ENCODE assay signal across 9 cellular contexts in the genomic region with DNA sequence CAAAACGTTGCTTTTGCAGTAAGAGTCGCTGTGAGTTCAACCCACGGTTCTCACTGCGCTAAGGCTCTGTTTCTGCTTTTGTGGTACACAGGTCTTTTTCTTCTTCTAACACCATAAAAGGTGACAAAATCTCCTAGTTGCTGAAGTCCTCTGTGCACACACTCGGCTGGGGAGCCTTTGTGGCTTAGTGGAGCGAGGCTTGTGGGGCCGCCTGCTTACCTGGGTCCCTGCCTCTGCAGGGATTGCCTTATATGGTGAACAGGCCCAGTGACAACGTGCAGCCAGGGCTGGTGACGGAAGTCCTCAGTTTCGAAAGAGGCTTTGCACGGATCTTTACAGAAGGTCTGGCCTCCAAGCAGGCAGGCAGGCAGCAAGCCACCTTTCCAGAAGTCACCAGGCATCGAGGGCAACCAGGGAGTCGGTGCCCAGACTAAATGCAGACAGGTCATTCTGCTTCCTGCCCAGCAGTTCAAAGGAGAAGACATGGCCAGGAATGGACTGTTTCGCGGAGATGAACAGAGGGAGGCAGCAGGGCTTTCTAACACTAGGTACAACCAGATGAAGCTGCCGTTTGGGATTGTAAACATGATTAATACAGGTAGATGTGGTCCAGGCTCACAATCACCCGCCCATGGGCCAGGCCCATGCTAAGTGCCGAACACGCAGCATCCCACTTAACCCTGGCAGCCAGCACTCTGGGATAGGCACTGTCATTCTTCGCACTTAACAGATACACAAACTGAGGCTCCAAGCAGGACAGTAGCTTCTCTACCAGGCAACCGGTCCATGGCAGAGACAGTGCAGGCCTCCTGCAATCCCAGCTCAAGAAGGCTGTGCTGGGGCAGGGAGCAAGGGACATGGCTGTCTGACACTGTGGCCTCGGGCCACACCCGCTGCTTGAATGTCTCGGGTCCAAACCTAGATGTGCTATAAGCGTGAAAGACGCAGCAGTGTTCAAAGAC. TPM values are rescaled to one million over a fixed set of nuclear protein-coding genes. Genes with fewer than 3 reads are reported as not detected.
DNase-seq lines count a peak whose midpoint lies in the region; ATAC-seq, FAIRE-seq and TF ChIP-seq lines count a peak whose summit lies in the region.
"Had no signal": no experiment of that assay in that cellular context is flagged by ENCODE, and none has a peak within 500 bp of the region (broad histone marks: within the 10 kb centered on the region; RNA-seq: fewer than 3 reads in every experiment).

No MANE protein-coding gene starts in this region.

- H3K9me3 Mint-ChIP-seq in chondrocyte (ENCODE audit: low read depth): no peaks in the 10 kb centered on the region

- H3K27ac ChIP-seq in right atrium auricular region: no peak overlapping the region
- no peak overlapping the region for H3K27ac ChIP-seq in K562 (ENCODE audit: extremely low read depth, low read depth, low read length)
- H3K27ac ChIP-seq in foreskin keratinocyte: no peak overlapping the region

- H4K20me1 ChIP-seq in K562 (replicated peaks; ENCODE audit: control insufficient read depth, insufficient read depth, low read length): 0 out of 2 replicates have a peak, but pooled peaks cover 4% of the 10 kb centered on the region

- H3K4me1 Mint-ChIP-seq in chondrocyte (ENCODE audit: low read depth): peaks cover 25% of the 10 kb centered on the region

- 53% methylated on average over 25 of the region's 26 CpGs for WGBS in K562 (ENCODE audit: insufficient coverage, low coverage, missing lambda C conversion rate)

- TF ChIP-seq EP300 in K562 (IDR thresholded peaks at IDR 0.05; ENCODE audit: low read length): no peak

- H3K27me3 ChIP-seq in right atrium auricular region (no peaks in the 10 kb centered on the region), K562 (ENCODE audit: control insufficient read depth in 2 of 2, insufficient read depth in 2 of 2, low read length in 2 of 2) (peaks cover 0 to 8% of the 10 kb centered on the region in 2 experiments; a peak in 1 of 5 replicates), foreskin keratinocyte (no peaks in the 10 kb centered on the region)

- no peak overlapping the region for H3K27ac Mint-ChIP-seq in chondrocyte (ENCODE audit: unreplicated experiment)

- H3K4me1 ChIP-seq in right atrium auricular region: peaks cover 0 to 6% of the 10 kb centered on the region in 2 donors
- H3K4me1 ChIP-seq in K562 (replicated peaks in 1 of 2; ENCODE audit: control insufficient read depth in 2 of 2, insufficient read depth in 2 of 2, low read length in 2 of 2): peaks cover 7 to 11% of the 10 kb centered on the region in 2 experiments; a peak in 4 of 5 replicates
- peaks cover 6% of the 10 kb centered on the region for H3K4me1 ChIP-seq in foreskin keratinocyte

- DNase-seq in Right ventricle myocardium superior (peak; percentile 63), right atrium auricular region (ENCODE audit: low spot score) (no peak), T-helper 22 cell (ENCODE audit: low read depth) (peak; percentile 73), K562 (ENCODE audit: extremely low read depth in 1 of 4, low spot score in 3 of 4) (no peak), foreskin keratinocyte (no peak), chondrocyte (ENCODE audit: low spot score) (no peak)
- DNase-seq in stimulated activated CD4-positive, alpha-beta T cell treated with anti-CD3 and anti-CD28 coated beads, Interleukin-1b, Interleukin-23, amount 100 ng/mL, for 4 hours (ENCODE audit: low read depth in 2 of 2): peak; percentile 57 to 65

- intact Hi-C loops in Right ventricle myocardium superior (cut with DNase I): loop anchor here (10.0 kb wide), 1 partner anchor 210 kb away; no protein-coding TSS in a partner anchor
- intact Hi-C loops in K562 (cut with micrococcal nuclease): loop anchor here (5.0 kb wide), 1 partner anchor 37 kb away; no protein-coding TSS in a partner anchor

- H3K79me2 ChIP-seq in K562 (ENCODE audit: control insufficient read depth, insufficient read depth, low read length): no peaks in the 10 kb centered on the region

- H3K9me3 ChIP-seq in right atrium auricular region (no peaks in the 10 kb centered on the region), K562 (replicated peaks; ENCODE audit: control insufficient read depth, insufficient read depth, low read depth, low read length) (no peaks in the 10 kb centered on the region)

- POLR2A ChIA-PET in K562 (lab: Yijun Ruan, JAX): interaction anchor here (0.6 to 1.4 kb wide), 5 partner anchors 9 to 436 kb away, joined by 3 to 4 read pairs (median 3); no protein-coding TSS in a partner anchor

- H3K36me3 Mint-ChIP-seq in chondrocyte (ENCODE audit: low read depth): no peaks in the 10 kb centered on the region

- peak overlapping the region; percentile 44 for H2AFZ ChIP-seq in K562 (ENCODE audit: low read depth, low read length)

- no peak overlapping the region for H3K4me3 ChIP-seq in right atrium auricular region
- no peak overlapping the region for H3K4me3 ChIP-seq in K562

- H3K4me3 Mint-ChIP-seq in chondrocyte (ENCODE audit: unreplicated experiment): no peak overlapping the region

- in situ Hi-C loops in K562 (cut with MboI): loop anchor here (5.0 kb wide), 3 partner anchors 107 to 457 kb away; no protein-coding TSS in a partner anchor

- no peaks in the 10 kb centered on the region for H3K36me3 ChIP-seq in right atrium auricular region
- no peaks in the 10 kb centered on the region for H3K36me3 ChIP-seq in K562 (ENCODE audit: control insufficient read depth, insufficient read depth, low read length)

- no peak for TF ChIP-seq POLR2A in K562 (conservative IDR thresholded peaks at IDR 0.05)

- ATAC-seq in Right ventricle myocardium superior (ENCODE audit: poor library complexity) (no peak), HG03439 (IDR thresholded peaks at IDR 0.05; ENCODE audit: unreplicated experiment) (peak; percentile 87), K562 (no peak; the same call in 2 of the 3 replicates), foreskin keratinocyte (no peak)

- CTCF ChIA-PET in K562 (lab: Yijun Ruan, JAX; ENCODE audit: low intra/inter-chr PET ratio): interaction anchor here (1.1 to 7.9 kb wide), 2 partner anchors 105 to 107 kb away, joined by 4 to 120 read pairs; a partner anchor contains a TSS

- TF ChIP-seq CTCF in right atrium auricular region (IDR thresholded peaks at IDR 0.05) (no peak), K562 (IDR thresholded peaks at IDR 0.05 in 2 of 3, conservative IDR thresholded peaks at IDR 0.05 in 1 of 3; ENCODE audit: insufficient read depth in 2 of 3, low read depth in 1 of 3, low read length in 3 of 3) (no peak), foreskin keratinocyte (conservative IDR thresholded peaks at IDR 0.05) (no peak), chondrocyte (IDR thresholded peaks at IDR 0.05) (no peak)

- H3K4me2 ChIP-seq in K562 (ENCODE audit: insufficient read depth, low read length): no peak overlapping the region

- H3K27me3 Mint-ChIP-seq in chondrocyte (ENCODE audit: low read depth): peaks cover 4% of the 10 kb centered on the region

- BruUV-seq in K562 (replicated peaks; lab: Mats Ljungman, UMichigan): no TSS peak

- no peak for TF ChIP-seq RAD21 in K562 (CRISPR knock-in tag; conservative IDR thresholded peaks at IDR 0.05 in 1 of 2, IDR thresholded peaks at IDR 0.05 in 1 of 2)

- no peak for FAIRE-seq in K562 (lab: Jason Lieb, UNC)
- FAIRE-seq: colon had no signal

- peak overlapping the region in 1 of 2 experiments; percentile 43; a peak in 2 of 4 replicates for H3K9ac ChIP-seq in K562 (ENCODE audit: insufficient read depth in 1 of 2, low read depth in 2 of 2, low read length in 2 of 2)

- no peaks in the 10 kb centered on the region for H3K9me1 ChIP-seq in K562 (ENCODE audit: control insufficient read depth, insufficient read depth, low read length)

TF ChIP-seq in K562, 482 proteins besides CTCF, POLR2A, EP300 and RAD21 (continues in another document):
- TF ChIP-seq HEY1 (CRISPR knock-in tag; IDR thresholded peaks at IDR 0.05; ENCODE audit: borderline replicate concordance): no peak
- TF ChIP-seq KDM1A (IDR thresholded peaks at IDR 0.05): peak; percentile 42 to 61; a peak in 3 of 4 replicates
- TF ChIP-seq, protein P1, sequence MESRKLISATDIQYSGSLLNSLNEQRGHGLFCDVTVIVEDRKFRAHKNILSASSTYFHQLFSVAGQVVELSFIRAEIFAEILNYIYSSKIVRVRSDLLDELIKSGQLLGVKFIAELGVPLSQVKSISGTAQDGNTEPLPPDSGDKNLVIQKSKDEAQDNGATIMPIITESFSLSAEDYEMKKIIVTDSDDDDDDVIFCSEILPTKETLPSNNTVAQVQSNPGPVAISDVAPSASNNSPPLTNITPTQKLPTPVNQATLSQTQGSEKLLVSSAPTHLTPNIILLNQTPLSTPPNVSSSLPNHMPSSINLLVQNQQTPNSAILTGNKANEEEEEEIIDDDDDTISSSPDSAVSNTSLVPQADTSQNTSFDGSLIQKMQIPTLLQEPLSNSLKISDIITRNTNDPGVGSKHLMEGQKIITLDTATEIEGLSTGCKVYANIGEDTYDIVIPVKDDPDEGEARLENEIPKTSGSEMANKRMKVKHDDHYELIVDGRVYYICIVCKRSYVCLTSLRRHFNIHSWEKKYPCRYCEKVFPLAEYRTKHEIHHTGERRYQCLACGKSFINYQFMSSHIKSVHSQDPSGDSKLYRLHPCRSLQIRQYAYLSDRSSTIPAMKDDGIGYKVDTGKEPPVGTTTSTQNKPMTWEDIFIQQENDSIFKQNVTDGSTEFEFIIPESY (CRISPR knock-in tag; IDR thresholded peaks at IDR 0.05): 0 out of 2 replicates have a peak, but pooled peaks have one; percentile 16
- no peak for TF ChIP-seq TFAM (CRISPR knock-in tag; conservative IDR thresholded peaks at IDR 0.05)

RNA-seq across cellular contexts. Expression of a gene that starts 10.7 kb away (rescaled TPM):
- total RNA-seq in Right ventricle myocardium superior (5.0 TPM), right atrium auricular region (1 to 10 TPM; 5.3 to 6.9 TPM), K562 (2014; rRNA removed) (6.1 and 7.8 TPM in 2 replicates), K562 (2014; rRNA removed; fragmentation: Illumina TruSeq; extraction: Trizol) (5.2 and 5.6 TPM in 2 replicates), K562 (2015; rRNA removed; fragmentation: Illumina TruSeq; extraction: Trizol) (6.5 and 6.6 TPM in 2 replicates), K562 (2021) (9.8 and 10.0 TPM in 2 replicates), foreskin keratinocyte (64.9 and 77.9 TPM in 2 replicates), chondrocyte (21.0 to 27.9 TPM (median 26.8 TPM) in 3 replicates)
- total RNA-seq in K562 (2011; cell fraction: chromatin; rRNA removed; ENCODE audit: low replicate concordance): 28.0 and 31.3 TPM in 2 replicates
- 15.3 and 17.1 TPM in 2 replicates for total RNA-seq in K562 (2011; cell fraction: nucleolus; rRNA removed)
- total RNA-seq in K562 (2011; cell fraction: nucleoplasm; rRNA removed): 20.8 and 27.1 TPM in 2 replicates
- polyA plus RNA-seq in K562 (2011; rRNA removed) (13.2 and 14.5 TPM in 2 replicates), K562 (2014; fragmentation: Illumina TruSeq; extraction: Trizol) (8.7 and 8.8 TPM in 2 replicates), K562 (2014; fragmentation: Nextera tagmentation; extraction: Ambion mirVana) (1 to 10 TPM; 1.4 to 1.8 TPM), K562 (2014; rRNA removed) (6.2 and 6.3 TPM in 2 replicates), foreskin keratinocyte (42.9 and 44.8 TPM in 2 replicates)
- polyA plus RNA-seq in K562 (2011; cell fraction: cytosol; rRNA removed): 10.5 and 17.4 TPM in 2 replicates
- polyA plus RNA-seq in K562 (2011; cell fraction: nucleus; rRNA removed): 10.3 and 11.5 TPM in 2 replicates
- 7.7 and 9.3 TPM in 2 replicates for polyA plus RNA-seq in K562 (2012)
- polyA minus RNA-seq in K562 (2011; rRNA and poly(A)+ RNA removed): 14.5 and 17.2 TPM in 2 replicates
- 9.0 and 11.2 TPM in 2 replicates for polyA minus RNA-seq in K562 (2011; cell fraction: cytosol; rRNA and poly(A)+ RNA removed)
- polyA minus RNA-seq in K562 (2011; cell fraction: nucleus; rRNA and poly(A)+ RNA removed): 7.8 and 14.0 TPM in 2 replicates

Comparison
In these comparisons a context has a peak if more than half of its experiments do, and no peak if none do; other contexts are left out.
1. DNase-seq: peak in Right ventricle myocardium superior (single experiment), T-helper 22 cell (single experiment) and stimulated activated CD4-positive, alpha-beta T cell treated with anti-CD3 and anti-CD28 coated beads, Interleukin-1b, Interleukin-23, amount 100 ng/mL, for 4 hours (2 of 2); none in right atrium auricular region (single experiment), K562 (0 of 4), foreskin keratinocyte (0 of 2) and chondrocyte (single experiment).